Comparison of ENCODE assay signal across 22 cellular contexts in the genomic region with DNA sequence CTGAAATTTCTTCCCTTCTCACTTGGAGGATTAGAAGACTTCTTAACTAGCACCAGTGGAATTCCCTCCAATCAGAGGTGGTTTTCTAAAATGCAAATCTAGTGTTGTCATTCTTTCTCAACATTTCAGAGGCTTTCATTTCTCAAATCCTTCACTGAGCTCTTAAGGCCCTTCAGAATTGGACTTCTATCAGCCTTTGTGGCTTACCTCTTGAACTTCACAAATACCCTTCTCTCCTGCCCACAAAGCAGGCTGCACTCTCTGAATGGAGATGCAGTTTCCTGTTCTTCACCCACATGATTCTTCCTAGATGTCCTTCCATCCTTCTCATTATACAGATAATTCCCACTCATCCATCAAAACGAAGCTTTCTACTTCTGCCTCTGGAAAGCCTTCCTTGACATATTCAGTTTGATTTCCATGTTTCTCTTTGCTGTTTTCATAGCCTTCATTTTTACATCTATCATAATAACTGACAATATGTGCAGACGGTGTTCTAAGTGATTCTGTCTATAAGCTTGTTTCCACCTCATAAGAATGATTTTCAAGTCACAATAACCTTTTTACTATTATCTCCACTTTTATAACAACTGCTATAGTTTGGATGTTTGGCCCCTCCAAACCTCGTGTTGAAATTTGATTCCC.
"Had no signal": no experiment of that assay in that cellular context is flagged by ENCODE, and none has a peak within 500 bp of the region (broad histone marks: within the 10 kb centered on the region; RNA-seq: fewer than 3 reads in every experiment).

No MANE protein-coding gene starts in this region.

- H3K36me3 ChIP-seq: esophagus muscularis mucosa, gastroesophageal sphincter, heart left ventricle, lower lobe of right lung had no signal

- H3K4me3 ChIP-seq: coronary artery, dorsolateral prefrontal cortex, esophagus muscularis mucosa, gastroesophageal sphincter, heart left ventricle, hepatocyte, lower lobe of right lung, mucosa of descending colon had no signal

- H3K9me3 ChIP-seq: esophagus muscularis mucosa, gastroesophageal sphincter, heart left ventricle, lower lobe of right lung, mucosa of descending colon had no signal

- DNase-seq: dermis blood vessel endothelial cell; dorsolateral prefrontal cortex; effector CD4-positive, alpha-beta T cell; effector memory CD4-positive, alpha-beta T cell; foreskin keratinocyte; heart left ventricle; hypothalamus; immature natural killer cell; islet precursor cell; kidney; kidney glomerular epithelial cell; left colon; left ventricle myocardium superior; lower lobe of right lung; mesenchymal stem cell; mucosa of descending colon; naive B cell had no signal

- H3K27me3 ChIP-seq: esophagus muscularis mucosa, foreskin keratinocyte had no signal

- H3K4me1 ChIP-seq: foreskin keratinocyte, lower lobe of right lung had no signal

- ATAC-seq: foreskin keratinocyte, gastroesophageal sphincter, heart left ventricle, left colon, left lobe of liver, left ventricle myocardium superior, mucosa of descending colon had no signal

- H3K27ac ChIP-seq: coronary artery, dorsolateral prefrontal cortex, esophagus muscularis mucosa, foreskin keratinocyte, gastroesophageal sphincter, heart left ventricle, hepatocyte, lower lobe of right lung had no signal
